ENCODE assay signal across 37 cellular contexts in genomic region chr3:40398346-40398745, GRCh38. TPM values are rescaled to one million over a fixed set of nuclear protein-coding genes. Genes with fewer than 3 reads are reported as not detected.
DNase-seq lines count a peak whose midpoint lies in the region; ATAC-seq, FAIRE-seq and TF ChIP-seq lines count a peak whose summit lies in the region.
"Had no signal": no experiment of that assay in that cellular context is flagged by ENCODE, and none has a peak within 500 bp of the region (broad histone marks: within the 10 kb centered on the region; RNA-seq: fewer than 3 reads in every experiment).

No MANE protein-coding gene starts in this region.

- H3F3A ChIP-seq in SK-N-SH (replicated peaks; ENCODE audit: insufficient read depth), result no peaks in the 10 kb centered on the region

- TF ChIP-seq CTCF in SK-N-SH (IDR thresholded peaks at IDR 0.05) (no peak), keratinocyte (optimal IDR thresholded peaks at IDR 0.05 in 1 of 3, IDR thresholded peaks at IDR 0.05 in 1 of 3, conservative IDR thresholded peaks at IDR 0.05 in 1 of 3; ENCODE audit: extremely low read depth in 1 of 3, insufficient read depth in 2 of 3, low read length in 3 of 3) (no peak)

- no peaks in the 10 kb centered on the region for H3K36me3 ChIP-seq in SK-N-SH (replicated peaks in 1 of 2; ENCODE audit: control insufficient read depth in 1 of 2, insufficient read depth in 2 of 2, low read length in 1 of 2)
- no peaks in the 10 kb centered on the region for H3K36me3 ChIP-seq in adipocyte (ENCODE audit: control insufficient read depth, insufficient read depth, low read length, severe bottlenecking)
- H3K36me3 ChIP-seq in keratinocyte (ENCODE audit: control insufficient read depth in 2 of 2, extremely low read depth in 1 of 2, insufficient read depth in 2 of 2, low read length in 2 of 2), result peaks cover 0 to 2% of the 10 kb centered on the region in 2 experiments
- no peaks in the 10 kb centered on the region for H3K36me3 ChIP-seq in small intestine (ENCODE audit: control insufficient read depth in 2 of 2, insufficient read depth in 2 of 2, low read length in 2 of 2)
- H3K36me3 ChIP-seq in MG63, result no peaks in the 10 kb centered on the region
- H3K36me3 ChIP-seq: neural progenitor cell, Peyer's patch, uterus had no signal

- H3K79me2 ChIP-seq in SK-N-SH (ENCODE audit: insufficient read depth) (no peaks in the 10 kb centered on the region), keratinocyte (ENCODE audit: control insufficient read depth, insufficient read depth, low read length) (no peaks in the 10 kb centered on the region)

- no peak overlapping the region for H3K4me2 ChIP-seq in SK-N-SH
- no peak overlapping the region for H3K4me2 ChIP-seq in keratinocyte (ENCODE audit: control insufficient read depth, extremely low read depth, insufficient read depth, low read depth, low read length)
- H3K4me2 ChIP-seq: neural progenitor cell had no signal

- FAIRE-seq in keratinocyte (lab: Jason Lieb, UNC) (peak; percentile 36), small intestine (lab: Jason Lieb, UNC) (no peak)
- FAIRE-seq: endometrium, GM12891, kidney, TTC549 had no signal

- TF ChIP-seq RAD21 in SK-N-SH (IDR thresholded peaks at IDR 0.05; ENCODE audit: low read length), result no peak

- dilution Hi-C loops in keratinocyte (cut with MboI; ENCODE audit: extremely low pct_ligation_motif_present, low sequenced_read_pairs), result no loop called here

- H3K9me2 ChIP-seq in SK-N-SH, result no peaks in the 10 kb centered on the region

- POLR2A ChIA-PET in SK-N-SH (lab: Yijun Ruan, JAX), result no interaction called here

- H3K27me3 ChIP-seq in SK-N-SH (ENCODE audit: insufficient read depth) (no peaks in the 10 kb centered on the region), adipocyte (replicated peaks; ENCODE audit: control insufficient read depth, insufficient read depth, low read length) (no peaks in the 10 kb centered on the region), keratinocyte (ENCODE audit: control insufficient read depth, extremely low read depth, insufficient read depth, low read length) (no peaks in the 10 kb centered on the region), small intestine (ENCODE audit: control insufficient read depth in 2 of 2, insufficient read depth in 2 of 2, low read length in 2 of 2) (no peaks in the 10 kb centered on the region), MG63 (no peaks in the 10 kb centered on the region)
- H3K27me3 ChIP-seq: neural progenitor cell, Peyer's patch, testis, uterus had no signal

- H3K4me3 ChIP-seq in SK-N-SH (ENCODE audit: low read depth in 2 of 2, low read length in 1 of 2) (no peak overlapping the region), adipocyte (ENCODE audit: low read length) (no peak overlapping the region), keratinocyte (ENCODE audit: control insufficient read depth in 2 of 3, extremely low read depth in 1 of 3, insufficient read depth in 2 of 3, low read depth in 1 of 3, low read length in 3 of 3) (no peak overlapping the region), small intestine (ENCODE audit: low read depth in 1 of 2, low read length in 2 of 2) (no peak overlapping the region), MG63 (no peak overlapping the region)
- H3K4me3 ChIP-seq: lung, neural progenitor cell, Peyer's patch, testis, uterus had no signal

- H4K20me1 ChIP-seq in SK-N-SH (ENCODE audit: insufficient read depth) (no peaks in the 10 kb centered on the region), keratinocyte (ENCODE audit: control insufficient read depth, extremely low read depth, insufficient read depth, low read length) (no peaks in the 10 kb centered on the region)

- H3K4me1 ChIP-seq in SK-N-SH (ENCODE audit: control insufficient read depth in 1 of 2, insufficient read depth in 2 of 2, low read depth in 1 of 2, low read length in 1 of 2) (no peaks in the 10 kb centered on the region), adipocyte (ENCODE audit: control insufficient read depth, insufficient read depth, low read length) (peaks cover 7% of the 10 kb centered on the region), keratinocyte (ENCODE audit: control insufficient read depth, extremely low read depth, insufficient read depth, low read length) (no peaks in the 10 kb centered on the region), small intestine (ENCODE audit: control insufficient read depth in 2 of 2, insufficient read depth in 1 of 2, low read depth in 1 of 2, low read length in 1 of 2) (no peaks in the 10 kb centered on the region)
- H3K4me1 ChIP-seq: neural progenitor cell, Peyer's patch, testis, uterus had no signal

- no peak for TF ChIP-seq EP300 in SK-N-SH (IDR thresholded peaks at IDR 0.05; ENCODE audit: borderline replicate concordance in 1 of 2, low read depth in 1 of 2, low read length in 1 of 2)

- DNase-seq in SK-N-SH, result no peak
- peak; percentile 12 for DNase-seq in adipocyte (ENCODE audit: low read depth)
- DNase-seq in keratinocyte (ENCODE audit: low read depth, low spot score), result peak; percentile 11
- DNase-seq in small intestine, result peak; percentile 46
- no peak for DNase-seq in MG63
- no peak for DNase-seq in NK-92 treated with Interleukin-12 subunit alpha and Interleukin-12 subunit beta, amount 100 ng/mL, for 24 hours (lab: John Stamatoyannopoulos, UW)
- no peak for DNase-seq in GM03348 (ENCODE audit: low spot score)
- DNase-seq: 8988T; activated CD8-positive, alpha-beta T cell treated with anti-CD3 and anti-CD28 coated beads for 36 hours; aorta; CD4-positive, alpha-beta T cell; DMS 273 treated with DMSO at 0.1 percent for 48 hours; EL; kidney; NCI-H1048; NCI-H1694; NCI-H2171; NCI-H510A treated with DMSO at 0.1 percent for 48 hours; Peyer's patch; posterior cingulate gyrus; SIG-M5; stimulated activated naive CD8-positive, alpha-beta T cell treated with anti-CD3 and anti-CD28 coated beads, Interleukin-15, Interleukin-2, amounts not matched to agents 100 U/mL and 50 U/mL, for 24 hours; T-cell; testis; uterus had no signal

- H3K9me1 ChIP-seq in keratinocyte (ENCODE audit: control insufficient read depth, extremely low read depth, insufficient read depth, low read length), result no peaks in the 10 kb centered on the region

- no peak for ATAC-seq in SK-N-SH treated with all-trans-retinoic acid at 6 μM for 48 hours
- ATAC-seq: activated CD4-positive, CD25-positive, alpha-beta regulatory T cell treated with anti-CD3 and anti-CD28 coated beads, Interleukin-2, amount 50 U/mL, for 24 hours; activated CD8-positive, alpha-beta T cell treated with anti-CD3 and anti-CD28 coated beads for 36 hours; activated T-helper 17 cell treated with anti-CD3 and anti-CD28 coated beads, Interleukin-2, amount 50 U/mL, for 72 hours; stimulated activated naive CD8-positive, alpha-beta T cell treated with anti-CD3 and anti-CD28 coated beads, Interleukin-15, Interleukin-2, amounts not matched to agents 100 U/mL and 50 U/mL, for 24 hours; T-cell had no signal

- CTCF ChIA-PET in SK-N-SH (lab: Yijun Ruan, JAX), result interaction anchor here (0.6 to 1.6 kb wide), 2 partner anchors 22 to 28 kb away, joined by 3 read pairs; no protein-coding TSS in a partner anchor

- H3K9ac ChIP-seq in SK-N-SH (no peak overlapping the region), adipocyte (ENCODE audit: low read length) (no peak overlapping the region), keratinocyte (ENCODE audit: control insufficient read depth, extremely low read depth, insufficient read depth, low read length) (peak overlapping the region; percentile 10)
- H3K9ac ChIP-seq: neural progenitor cell had no signal

- H2AFZ ChIP-seq in SK-N-SH (ENCODE audit: low read depth) (no peak overlapping the region), keratinocyte (ENCODE audit: control insufficient read depth, low read length) (no peak overlapping the region)
- H2AFZ ChIP-seq: neural progenitor cell had no signal

- no peak overlapping the region for H3K27ac ChIP-seq in SK-N-SH (ENCODE audit: low read depth in 2 of 2, low read length in 1 of 2)
- peak overlapping the region; percentile 18 for H3K27ac ChIP-seq in keratinocyte (ENCODE audit: control insufficient read depth, insufficient read depth, low read length)
- no peak overlapping the region for H3K27ac ChIP-seq in small intestine (ENCODE audit: low read depth in 1 of 2, low read length in 1 of 2)
- H3K27ac ChIP-seq: HL-60, neural progenitor cell, Peyer's patch, testis, uterus had no signal

- no peaks in the 10 kb centered on the region for H3K9me3 ChIP-seq in SK-N-SH
- no peaks in the 10 kb centered on the region for H3K9me3 ChIP-seq in adipocyte (ENCODE audit: control insufficient read depth, low read length)
- no peaks in the 10 kb centered on the region for H3K9me3 ChIP-seq in keratinocyte (ENCODE audit: control insufficient read depth, low read depth, low read length)
- no peaks in the 10 kb centered on the region for H3K9me3 ChIP-seq in small intestine (ENCODE audit: control insufficient read depth, low read depth)
- H3K9me3 ChIP-seq in MG63, result no peaks in the 10 kb centered on the region
- H3K9me3 ChIP-seq: Peyer's patch, testis, uterus had no signal

- 45% methylated on average over 3 of the region's 3 CpGs for WGBS in SK-N-SH (ENCODE audit: low lambda C conversion rate)
- WGBS in small intestine, 3 donors, result 19 to 44% (median 22%) methylated on average over 2 to 3 of the region's 3 CpGs

RNA-seq across cellular contexts. Expression of gene ENTPD3, which starts 11.4 kb away (rescaled TPM):
- 0.02 and 0.05 TPM in 2 replicates for polyA plus RNA-seq in SK-N-SH (2012; rRNA removed)
- 0.03 and 0.04 TPM in 2 replicates for polyA plus RNA-seq in SK-N-SH (2012; cell fraction: cytosol; rRNA removed)
- polyA plus RNA-seq in SK-N-SH (2012; cell fraction: nucleus; rRNA removed), result 0.04 TPM in 1 of 2 replicates, not detected in the other
- 11.5 to 20.5 TPM (median 12.9 TPM) in 3 replicates for polyA plus RNA-seq in keratinocyte
- 1.4 TPM for polyA plus RNA-seq in keratinocyte (2011; ENCODE audit: low read depth)
- 10.6 and 16.3 TPM in 2 replicates for polyA plus RNA-seq in keratinocyte (2011; cell fraction: cytosol; rRNA removed)
- 17.2 and 21.0 TPM in 2 replicates for polyA plus RNA-seq in keratinocyte (2011; cell fraction: nucleus; rRNA removed)
- polyA plus RNA-seq in keratinocyte (2012; ENCODE audit: low replicate concordance), result 2.1 and 5.7 TPM in 2 replicates
- polyA minus RNA-seq in keratinocyte, result 5.1 to 16.3 TPM (median 10.5 TPM) in 3 replicates
- 10.6 TPM for polyA minus RNA-seq in keratinocyte (2011; cell fraction: cytosol; rRNA and poly(A)+ RNA removed)
- 7.1 and 10.6 TPM in 2 replicates for polyA minus RNA-seq in keratinocyte (2011; cell fraction: nucleus; rRNA and poly(A)+ RNA removed)
- 1 to 10 TPM in 1 of 3 donors, under 1 TPM in 1, not detected in 1; 0.22 to 4.2 TPM for polyA plus RNA-seq in small intestine
- total RNA-seq in MG63 (2014; rRNA removed; shearing (Covaris generic); ENCODE audit: low replicate concordance), result not detected in 2 replicates
- total RNA-seq: activated CD8-positive, alpha-beta T cell treated with anti-CD3 and anti-CD28 coated beads for 36 hours; activated T-helper 17 cell treated with anti-CD3 and anti-CD28 coated beads, Interleukin-2, amount 50 U/mL, for 72 hours; CD4-positive, alpha-beta T cell; dermis microvascular lymphatic vessel endothelial cell; glomerular endothelial cell; LHCN-M2; T-cell had no signal

RNA-seq across cellular contexts. Expression of gene RPL14, which starts 58.8 kb away (rescaled TPM):
- polyA plus RNA-seq in SK-N-SH (2012; rRNA removed) (361 and 416 TPM in 2 replicates), keratinocyte (473 to 787 TPM (median 585 TPM) in 3 replicates), small intestine (1,000 to 10,000 TPM; 1,014 to 1,543 (median 1,283) TPM)
- 518 and 606 TPM in 2 replicates for polyA plus RNA-seq in SK-N-SH (2012; cell fraction: cytosol; rRNA removed)
- 110 and 114 TPM in 2 replicates for polyA plus RNA-seq in SK-N-SH (2012; cell fraction: nucleus; rRNA removed)
- polyA plus RNA-seq in keratinocyte (2011; ENCODE audit: low read depth), result 2,042 TPM
- polyA plus RNA-seq in keratinocyte (2011; cell fraction: cytosol; rRNA removed), result 510 and 664 TPM in 2 replicates
- 120 and 162 TPM in 2 replicates for polyA plus RNA-seq in keratinocyte (2011; cell fraction: nucleus; rRNA removed)
- 1,249 and 1,671 TPM in 2 replicates for polyA plus RNA-seq in keratinocyte (2012; ENCODE audit: low replicate concordance)
- 273 to 445 TPM (median 282 TPM) in 3 replicates for polyA minus RNA-seq in keratinocyte
- polyA minus RNA-seq in keratinocyte (2011; cell fraction: cytosol; rRNA and poly(A)+ RNA removed), result 409 TPM
- polyA minus RNA-seq in keratinocyte (2011; cell fraction: nucleus; rRNA and poly(A)+ RNA removed), result 58.1 and 117 TPM in 2 replicates
- total RNA-seq in MG63 (2014; rRNA removed; shearing (Covaris generic); ENCODE audit: low replicate concordance), result 151 and 350 TPM in 2 replicates

Comparison
In these comparisons a context has a peak if more than half of its experiments do, and no peak if none do; other contexts are left out.
1. DNase-seq: peak in adipocyte (single experiment), keratinocyte (single experiment) and small intestine (single experiment); none in SK-N-SH (single experiment), MG63 (single experiment), NK-92 treated with Interleukin-12 subunit alpha and Interleukin-12 subunit beta, amount 100 ng/mL, for 24 hours (single experiment) and GM03348 (single experiment).